Comparison of ENCODE assay signal across 8 cellular contexts in genomic region chr11:9506489-9507343, GRCh38. TPM values are rescaled to one million over a fixed set of nuclear protein-coding genes. Genes with fewer than 3 reads are reported as not detected.
DNase-seq lines count a peak whose midpoint lies in the region; ATAC-seq and TF ChIP-seq lines count a peak whose summit lies in the region.

No MANE protein-coding gene starts in this region.

- H3K4me3 Mint-ChIP-seq in endothelial cell (ENCODE audit: unreplicated experiment), result no peak overlapping the region

- no peak overlapping the region for H3K27ac Mint-ChIP-seq in endothelial cell (ENCODE audit: unreplicated experiment)

- no peaks in the 10 kb centered on the region for H3K27me3 Mint-ChIP-seq in endothelial cell (ENCODE audit: unreplicated experiment)

- H3K9me3 Mint-ChIP-seq in endothelial cell (ENCODE audit: unreplicated experiment), result no peaks in the 10 kb centered on the region

- no peak for ATAC-seq in HG03039 (IDR thresholded peaks at IDR 0.05; ENCODE audit: unreplicated experiment)

- DNase-seq in Daoy (ENCODE audit: low read depth) (peak; percentile 64), HT-29 (ENCODE audit: low spot score) (peak; percentile 95), NOMO-1 treated with DMSO at 0.1 percent for 48 hours (lab: John Stamatoyannopoulos, UW; ENCODE audit: unreplicated experiment) (peak; percentile 71), endothelial cell (ENCODE audit: low spot score) (peak; percentile 74), middle frontal gyrus (ENCODE audit: extremely low spot score, low spot score) (peak; percentile 58)
- peak; percentile 23 to 64 (median 26) for DNase-seq in activated CD8-positive, alpha-beta memory T cell treated with anti-CD3 and anti-CD28 coated beads for 48 hours (ENCODE audit: low read depth in 2 of 3, low spot score in 2 of 3)
- peak; percentile 88 for DNase-seq in stimulated activated CD8-positive, alpha-beta memory T cell treated with anti-CD3 and anti-CD28 coated beads, Interleukin-4, amount 100 ng/mL, for 48 hours

- no peaks in the 10 kb centered on the region for H3K4me1 Mint-ChIP-seq in endothelial cell (ENCODE audit: unreplicated experiment)

- TF ChIP-seq CTCF in endothelial cell (IDR thresholded peaks at IDR 0.05; ENCODE audit: unreplicated experiment), result peak; percentile 92

- no peaks in the 10 kb centered on the region for H3K36me3 Mint-ChIP-seq in endothelial cell (ENCODE audit: low read depth, unreplicated experiment)

RNA-seq across cellular contexts. Expression of gene ZNF143, which starts 45.9 kb away (rescaled TPM):
- total RNA-seq in Daoy (2014; rRNA removed; shearing (Covaris generic)), result 14.1 and 27.0 TPM in 2 replicates
- total RNA-seq in HT-29 (2014; rRNA removed; shearing (Covaris generic)), result 21.1 and 26.7 TPM in 2 replicates
- 27.2 TPM for total RNA-seq in endothelial cell (ENCODE audit: unreplicated experiment)

Comparison
In these comparisons a context has a peak if more than half of its experiments do, and no peak if none do; other contexts are left out.
1. DNase-seq: peak in every context shown above with its lines; median percentile 95 in HT-29; 88 in stimulated activated CD8-positive, alpha-beta memory T cell treated with anti-CD3 and anti-CD28 coated beads, Interleukin-4, amount 100 ng/mL, for 48 hours; 74 in endothelial cell; 71 in NOMO-1 treated with DMSO at 0.1 percent for 48 hours; 64 in Daoy; 58 in middle frontal gyrus; 26 in activated CD8-positive, alpha-beta memory T cell treated with anti-CD3 and anti-CD28 coated beads for 48 hours.